8 cellular contexts compared by ENCODE assay signal in the genomic region with DNA sequence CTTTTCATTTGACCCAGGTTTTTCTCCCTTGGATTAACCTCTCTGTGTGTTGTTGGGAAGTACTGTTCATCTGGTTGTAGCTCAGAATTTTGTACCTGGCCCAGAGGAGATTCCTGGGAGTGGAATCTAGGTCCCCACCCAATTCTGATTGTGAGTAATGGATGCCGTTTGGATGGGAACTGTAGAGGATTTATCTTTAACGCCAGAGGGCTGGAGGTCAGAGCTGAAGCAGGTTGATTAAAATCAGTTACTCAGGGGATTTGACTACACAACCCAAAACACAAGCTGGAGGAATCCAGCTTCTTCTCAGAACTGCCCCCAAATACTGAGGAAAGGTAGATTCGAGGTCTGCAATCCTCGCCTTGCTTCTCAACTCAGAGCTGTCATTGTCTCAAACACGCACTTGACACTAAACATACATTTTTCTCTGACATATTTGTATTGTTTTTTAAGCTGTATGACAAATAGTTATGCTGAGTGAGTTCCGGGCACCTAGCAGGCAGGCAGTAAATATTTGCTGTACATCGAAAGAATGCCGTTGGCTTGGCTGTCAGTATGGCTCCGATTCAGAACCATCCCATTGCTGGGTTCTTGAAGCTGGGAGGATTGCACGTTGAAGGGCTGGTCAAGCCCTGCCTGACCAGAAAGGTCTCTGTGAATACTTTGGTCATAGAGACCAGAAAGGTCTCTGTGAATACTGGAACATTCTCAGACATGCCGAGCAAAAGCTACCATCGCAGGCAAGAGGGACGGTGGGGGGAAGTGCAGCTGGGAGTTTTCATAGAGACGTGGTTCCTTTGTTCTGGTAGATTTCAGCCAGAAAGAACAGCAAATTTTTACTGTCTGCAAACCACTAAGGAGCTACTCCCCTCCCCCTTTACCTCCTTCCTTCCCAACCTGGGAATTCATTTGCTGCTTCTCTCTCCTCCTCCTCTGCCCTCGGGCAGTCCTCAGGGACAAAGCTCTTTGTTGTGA.
A peak's percentile ranks its signal among the peaks of the same experiment; 100 is the strongest.
DNase-seq lines count a peak whose midpoint lies in the region; FAIRE-seq and TF ChIP-seq lines count a peak whose summit lies in the region.

No MANE protein-coding gene starts in this region.

- DNase-seq in GM13976 (ENCODE audit: low spot score) (peak; percentile 21), H1 (ENCODE audit: low read depth in 1 of 2, low spot score in 2 of 2) (no peak), neural progenitor cell (ENCODE audit: low spot score) (no peak), kidney tubule cell (ENCODE audit: low spot score) (no peak), GM10248 (ENCODE audit: extremely low spot score) (no peak), NCI-H524 (lab: John Stamatoyannopoulos, UW) (no peak)
- no peak for DNase-seq in activated CD4-positive, alpha-beta T cell treated with anti-CD3 and anti-CD28 coated beads for 4 hours

- peak overlapping the region; percentile 78 for H3K4me3 Mint-ChIP-seq in neural progenitor cell

- TF ChIP-seq POLR2A in H1 (IDR thresholded peaks at IDR 0.05; ENCODE audit: control extremely low read depth in 1 of 2, low read depth in 2 of 2, low read length in 2 of 2) = no peak

- H3K9me3 ChIP-seq in OCI-LY3 (ENCODE audit: insufficient read depth, low read length) (no peaks in the 10 kb centered on the region), H1 (ENCODE audit: insufficient read depth in 2 of 2, low read depth in 1 of 2, low read length in 1 of 2) (peaks cover 10 to 13% of the 10 kb centered on the region in 2 experiments; a peak in 3 of 4 replicates), neural progenitor cell (ENCODE audit: low read depth) (no peaks in the 10 kb centered on the region)

- H3K4me1 Mint-ChIP-seq in neural progenitor cell = peaks cover 56% of the 10 kb centered on the region

- H3K4me2 ChIP-seq in OCI-LY3 (ENCODE audit: low read length) (peak overlapping the region; percentile 74), H1 (ENCODE audit: insufficient read depth in 1 of 2, low read depth in 2 of 2, low read length in 2 of 2) (peak overlapping the region; percentile 42 to 77), neural progenitor cell (peak overlapping the region; percentile 74)

- H3K79me1 ChIP-seq in H1 (ENCODE audit: low read depth, low read length) = no peaks in the 10 kb centered on the region

- in situ Hi-C loops in GM13976 (cut with MboI; ENCODE audit: low sequenced_read_pairs, unreplicated experiment) = loop anchor here (10.0 kb wide), 2 partner anchors 550 to 860 kb away; no protein-coding TSS in a partner anchor

- H4K91ac ChIP-seq in H1 (replicated peaks; ENCODE audit: insufficient read length, low read length) = no peak overlapping the region

- H3K9ac ChIP-seq in OCI-LY3 (ENCODE audit: low read length) (peak overlapping the region; percentile 68), H1 (replicated peaks in 1 of 4; ENCODE audit: extremely low read depth in 1 of 4, low read depth in 3 of 4, low read length in 3 of 4) (peak overlapping the region in 3 of 4 experiments; percentile 39 to 44 (median 43); a peak in 4 of 7 replicates), neural progenitor cell (no peak overlapping the region)

- peak overlapping the region; percentile 91; the same call in 1 of the 2 replicates for H2BK12ac ChIP-seq in H1 (ENCODE audit: low read depth, low read length)

- H3K36me3 Mint-ChIP-seq in neural progenitor cell = peaks cover 2% of the 10 kb centered on the region

- no peaks in the 10 kb centered on the region for H3K79me2 ChIP-seq in OCI-LY3 (ENCODE audit: low read length)
- H3K79me2 ChIP-seq in H1 (ENCODE audit: control insufficient read depth in 1 of 2, insufficient read depth in 2 of 2, low read length in 2 of 2) = no peaks in the 10 kb centered on the region
- no peaks in the 10 kb centered on the region for H3K79me2 ChIP-seq in neural progenitor cell (ENCODE audit: low read depth)

- no peak overlapping the region for H4K8ac ChIP-seq in H1 (ENCODE audit: extremely low read depth, insufficient read depth, low read length)

- no peak overlapping the region for H3K56ac ChIP-seq in H1 (replicated peaks; ENCODE audit: insufficient read length, low read depth, low read length)

- H3K18ac ChIP-seq in H1 (ENCODE audit: extremely low read depth, low read length) = peak overlapping the region; percentile 83

- H3K27ac ChIP-seq in OCI-LY3 (ENCODE audit: low read length) = no peak overlapping the region
- no peak overlapping the region for H3K27ac ChIP-seq in H1 (ENCODE audit: low read depth, low read length)
- H3K27ac ChIP-seq in neural progenitor cell = no peak overlapping the region

- no peak overlapping the region for H2AK5ac ChIP-seq in H1 (ENCODE audit: low read depth, low read length)

- no peak overlapping the region for H3K23ac ChIP-seq in H1 (ENCODE audit: insufficient read length)

- peak overlapping the region; percentile 34 for H2BK120ac ChIP-seq in H1 (replicated peaks; ENCODE audit: low read depth, low read length)

- TF ChIP-seq RAD21 in H1 (IDR thresholded peaks at IDR 0.05 in 1 of 2, conservative IDR thresholded peaks at IDR 0.05 in 1 of 2; ENCODE audit: low read depth in 2 of 2, low read length in 2 of 2) = no peak

- H3K4me3 ChIP-seq in OCI-LY3 (ENCODE audit: low read length) (peak overlapping the region; percentile 80), H1 (ENCODE audit: extremely low read depth in 1 of 4, insufficient read depth in 2 of 4, low read depth in 3 of 4, low read length in 4 of 4) (peak overlapping the region; percentile 19 to 60 (median 34); a peak in 7 of 8 replicates), neural progenitor cell (peak overlapping the region; percentile 43)

- no peak for TF ChIP-seq EP300 in H1 (IDR thresholded peaks at IDR 0.05; ENCODE audit: borderline replicate concordance in 1 of 2, low read depth in 2 of 2, low read length in 2 of 2)

- H4K5ac ChIP-seq in H1 (ENCODE audit: insufficient read length, low read depth, low read length) = peak overlapping the region; percentile 35

- H4K20me1 ChIP-seq in OCI-LY3 (ENCODE audit: insufficient read depth, low read length) (no peaks in the 10 kb centered on the region), H1 (replicated peaks in 1 of 2; ENCODE audit: control insufficient read depth in 1 of 2, insufficient read depth in 2 of 2, low read length in 2 of 2) (no peaks in the 10 kb centered on the region), neural progenitor cell (ENCODE audit: low read depth) (no peaks in the 10 kb centered on the region)

- H3K36me3 ChIP-seq in OCI-LY3 (replicated peaks; ENCODE audit: low read depth, low read length) = no peaks in the 10 kb centered on the region
- no peaks in the 10 kb centered on the region for H3K36me3 ChIP-seq in H1 (ENCODE audit: control insufficient read depth in 2 of 4, insufficient read depth in 4 of 4, low read length in 3 of 4)
- H3K36me3 ChIP-seq in neural progenitor cell = no peaks in the 10 kb centered on the region

- H2BK20ac ChIP-seq in H1 (ENCODE audit: low read length) = peak overlapping the region; percentile 87; the same call in 1 of the 2 replicates

- 63% methylated on average over 15 of the region's 15 CpGs; no CpG with 5 or more reads in 1 of the 2 experiments for WGBS in H1 (ENCODE audit: extremely low coverage in 1 of 2, insufficient coverage in 1 of 2, insufficient read length in 1 of 2, insufficient replicate concordance in 2 of 2, low coverage in 1 of 2, low lambda C conversion rate in 2 of 2, missing lambda C conversion rate in 1 of 2), 2 experiments

- H2BK5ac ChIP-seq in H1 (ENCODE audit: low read depth, low read length) = peak overlapping the region; percentile 64

- POLR2A ChIA-PET in H1 (lab: Charles Lee; ENCODE audit: partially characterized antibody) (interaction anchor here (0.6 to 1.7 kb wide), 8 partner anchors 11 to 678 kb away, joined by 3 to 7 read pairs (median 3); no protein-coding TSS in a partner anchor), GM10248 (lab: Yijun Ruan, JAX) (no interaction called here)

- no peak overlapping the region for H3K14ac ChIP-seq in H1 (ENCODE audit: insufficient read length)

- peak overlapping the region; percentile 97; the same call in 1 of the 2 replicates for H2BK15ac ChIP-seq in H1 (ENCODE audit: low read length)

- peak; percentile 52 for FAIRE-seq in H1 (lab: Jason Lieb, UNC)

- H3K27ac Mint-ChIP-seq in neural progenitor cell = peak overlapping the region; percentile 79

- H3K9me3 Mint-ChIP-seq in neural progenitor cell = peaks cover 12% of the 10 kb centered on the region

- H3K27me3 ChIP-seq in OCI-LY3 (ENCODE audit: low read depth, low read length) = 0 out of 2 replicates have a peak, but pooled peaks cover 5% of the 10 kb centered on the region
- no peaks in the 10 kb centered on the region for H3K27me3 ChIP-seq in H1 (replicated peaks in 1 of 4; ENCODE audit: control insufficient read depth in 3 of 4, extremely low read depth in 1 of 4, insufficient read depth in 3 of 4, low read length in 3 of 4)
- no peaks in the 10 kb centered on the region for H3K27me3 ChIP-seq in neural progenitor cell

- H2AFZ ChIP-seq in OCI-LY3 (ENCODE audit: low read depth, low read length) (peak overlapping the region; percentile 69; the same call in 1 of the 2 replicates), H1 (ENCODE audit: low read length) (peak overlapping the region; percentile 97), neural progenitor cell (replicated peaks) (peak overlapping the region; percentile 87)

- TF ChIP-seq CTCF in GM13976 (IDR thresholded peaks at IDR 0.05; ENCODE audit: borderline replicate concordance, control extremely low read depth, extremely low read depth, insufficient read depth, missing control alignments) (no peak), OCI-LY3 (IDR thresholded peaks at IDR 0.05; ENCODE audit: low read depth, low read length) (no peak), H1 (IDR thresholded peaks at IDR 0.05; ENCODE audit: control extremely low read depth in 1 of 3, insufficient read depth in 1 of 3, low read depth in 1 of 3, low read length in 3 of 3) (no peak), neural progenitor cell (IDR thresholded peaks at IDR 0.05) (no peak), GM10248 (IDR thresholded peaks at IDR 0.05; ENCODE audit: control extremely low read depth, extremely low read depth, low read depth, missing control alignments) (no peak)

- H3K4me1 ChIP-seq in OCI-LY3 (ENCODE audit: low read length) = peaks cover 31% of the 10 kb centered on the region
- peaks cover 7 to 13% (median 11%) of the 10 kb centered on the region in 4 experiments for H3K4me1 ChIP-seq in H1 (replicated peaks in 1 of 4; ENCODE audit: control insufficient read depth in 3 of 4, insufficient read depth in 4 of 4, low read length in 3 of 4)
- H3K4me1 ChIP-seq in neural progenitor cell = peaks cover 33% of the 10 kb centered on the region

- H3K4ac ChIP-seq in H1 (replicated peaks; ENCODE audit: insufficient read length, low read depth, low read length) = no peak overlapping the region

- peaks cover 34% of the 10 kb centered on the region for H3F3A ChIP-seq in neural progenitor cell (ENCODE audit: low read depth)

- H3K27me3 Mint-ChIP-seq in neural progenitor cell (ENCODE audit: insufficient read depth, low read depth) = peaks cover 11% of the 10 kb centered on the region

- peaks cover 7% of the 10 kb centered on the region; the same call in 1 of the 2 replicates for H3K23me2 ChIP-seq in H1 (ENCODE audit: low read depth, low read length)

- CTCF ChIA-PET in H1 (lab: Charles Lee; ENCODE audit: partially characterized antibody) = interaction anchor here (0.5 to 7.5 kb wide), 104 partner anchors 10 to 925 kb away, joined by 3 to 75 read pairs (median 4); partner anchors contain the start of gene BLID
- CTCF ChIA-PET in GM10248 (lab: Yijun Ruan, JAX) = interaction anchor here (0.6 to 5.7 kb wide), 24 partner anchors 10 to 1263 kb away, joined by 3 to 60 read pairs (median 4); no protein-coding TSS in a partner anchor
